ENCODE assay signal across 1 cellular context in genomic region chr6:158803733-158804143, GRCh38.
TF ChIP-seq lines count a peak whose summit lies in the region.

No MANE protein-coding gene starts in this region.

TF ChIP-seq in HepG2, 621 proteins besides CTCF, POLR2A, EP300 and RAD21 (continued from another document):
- TF ChIP-seq ZNF281 (CRISPR knock-in tag; IDR thresholded peaks at IDR 0.05; ENCODE audit: borderline replicate concordance) (no peak), IRF9 (CRISPR knock-in tag; IDR thresholded peaks at IDR 0.05; ENCODE audit: borderline replicate concordance) (no peak)
